ENCODE assay signal across 8 cellular contexts in genomic region chrX:77899081-77899828, GRCh38. TPM values are rescaled to one million over a fixed set of nuclear protein-coding genes. Genes with fewer than 3 reads are reported as not detected.
DNase-seq lines count a peak whose midpoint lies in the region; TF ChIP-seq lines count a peak whose summit lies in the region.

COX7B (plus strand) TSS chrX:77899468; CDS start chrX:77899554, 86 bp downstream.

- 0% methylated on average over 15 to 28 of the region's 28 CpGs for WGBS in testis, 2 donors

- peaks cover 30% of the 10 kb centered on the region for H3K36me3 Mint-ChIP-seq in nephron progenitor cell (ENCODE audit: low read depth)

- peaks cover 61% of the 10 kb centered on the region for H3K9me3 Mint-ChIP-seq in nephron progenitor cell

- no peaks in the 10 kb centered on the region for H3K36me3 ChIP-seq in testis (ENCODE audit: low read depth, missing control alignments)

- H3K27ac ChIP-seq in testis, result peak within 1 kb of the TSS; percentile 79 to 90

- TF ChIP-seq CTCF in foreskin fibroblast (IDR thresholded peaks at IDR 0.05; ENCODE audit: low read depth, low read length), result peak; percentile 40
- no peak for TF ChIP-seq CTCF in nephron progenitor cell (IDR thresholded peaks at IDR 0.05)
- peak; percentile 10 to 29 (median 16) for TF ChIP-seq CTCF in testis (IDR thresholded peaks at IDR 0.05)

- H3K4me1 Mint-ChIP-seq in nephron progenitor cell, result peaks cover 5% of the 10 kb centered on the region

- intact Hi-C loops in testis (cut with DNase I; ENCODE audit: low total_unique reads), result no loop called here

- TF ChIP-seq POLR2A in testis (IDR thresholded peaks at IDR 0.05), result no peak

- no peaks in the 10 kb centered on the region for H3K9me3 ChIP-seq in testis

- DNase-seq in GM03348 (ENCODE audit: low spot score) (peak; percentile 70), HCEC 1CT (peak; percentile 95), M059J (ENCODE audit: low read depth) (peak; percentile 98), SHP77 (lab: John Stamatoyannopoulos, UW) (peak; percentile 89 to 91), foreskin fibroblast (peak; percentile 85 to 93), nephron progenitor cell (peak; percentile 60), testis (peak; percentile 83)
- DNase-seq in activated naive CD4-positive, alpha-beta T cell treated with Interleukin-2 at 50 U/mL for 16 hours, result peak; percentile 58

- H3K4me3 ChIP-seq in foreskin fibroblast (ENCODE audit: low read depth in 1 of 2, low read length in 2 of 2) (peak within 1 kb of the TSS; percentile 83), testis (peak within 1 kb of the TSS; percentile 60 to 70)

- no peaks in the 10 kb centered on the region for H3K4me1 ChIP-seq in testis

- peak within 1 kb of the TSS; percentile 95 for H3K4me3 Mint-ChIP-seq in nephron progenitor cell

- H3K27ac Mint-ChIP-seq in nephron progenitor cell, result peak within 1 kb of the TSS; percentile 99

- H3K27me3 Mint-ChIP-seq in nephron progenitor cell (ENCODE audit: low read depth, poor library complexity), result peaks cover 2% of the 10 kb centered on the region

- H3K27me3 ChIP-seq in testis, result no peaks in the 10 kb centered on the region

RNA-seq across cellular contexts. Expression of gene COX7B, which starts in this region (rescaled TPM):
- 890 and 1,130 TPM in 2 replicates for total RNA-seq in M059J (2014; rRNA removed; shearing (Covaris generic))
- 100 to 1,000 TPM; 124 to 131 TPM for total RNA-seq in testis
- polyA plus RNA-seq in testis (ENCODE audit: insufficient read depth, low read depth, low replicate concordance), result 142 TPM

Comparison
In these comparisons a context has a peak if more than half of its experiments do, and no peak if none do; other contexts are left out.
1. Peak in every context shown above with its lines: DNase-seq, H3K4me3 ChIP-seq and H3K27ac ChIP-seq.